ENCODE assay signal across 8 cellular contexts in the genomic region with DNA sequence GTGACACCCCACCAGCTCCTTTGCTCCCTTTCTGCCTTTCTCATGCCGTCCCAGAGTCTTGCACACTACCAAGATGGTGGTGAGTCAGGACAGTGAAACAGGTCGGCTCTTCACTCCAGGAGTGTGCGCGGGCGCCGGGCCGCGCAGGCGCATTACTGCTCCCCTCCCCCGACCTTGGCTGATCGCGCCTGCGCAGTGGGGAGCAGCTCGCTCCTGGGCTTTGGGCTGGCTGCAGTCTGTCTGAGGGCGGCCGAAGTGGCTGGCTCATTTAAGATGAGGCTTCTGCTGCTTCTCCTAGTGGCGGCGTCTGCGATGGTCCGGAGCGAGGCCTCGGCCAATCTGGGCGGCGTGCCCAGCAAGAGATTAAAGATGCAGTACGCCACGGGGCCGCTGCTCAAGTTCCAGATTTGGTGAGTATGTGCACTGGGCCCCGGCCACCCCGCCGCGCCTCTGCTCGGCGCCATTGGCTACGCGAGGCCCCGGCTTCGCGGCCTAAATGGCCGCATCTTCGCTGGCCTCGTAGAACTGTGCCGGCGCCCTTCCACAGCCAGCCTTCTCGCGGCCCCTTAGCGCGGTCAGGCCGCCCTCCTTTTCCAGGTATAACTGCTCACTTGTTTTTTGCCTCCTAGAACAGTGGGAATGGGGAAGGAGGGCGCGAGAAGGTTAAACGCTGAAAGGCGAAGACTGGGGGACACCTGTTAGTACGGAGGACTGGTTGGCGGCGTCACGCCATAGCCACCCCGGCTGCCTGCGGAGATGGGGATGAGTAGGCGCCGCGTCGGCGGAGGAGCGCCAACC. TPM values are rescaled to one million over a fixed set of nuclear protein-coding genes. Genes with fewer than 3 reads are reported as not detected.
DNase-seq lines count a peak whose midpoint lies in the region; ATAC-seq and TF ChIP-seq lines count a peak whose summit lies in the region.

A gene with protein sequence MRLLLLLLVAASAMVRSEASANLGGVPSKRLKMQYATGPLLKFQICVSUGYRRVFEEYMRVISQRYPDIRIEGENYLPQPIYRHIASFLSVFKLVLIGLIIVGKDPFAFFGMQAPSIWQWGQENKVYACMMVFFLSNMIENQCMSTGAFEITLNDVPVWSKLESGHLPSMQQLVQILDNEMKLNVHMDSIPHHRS (plus strand): TSS at position 232 of the 798 bp plus-strand sequence. CDS start 42 bp downstream, at position 274.

- H3K9me3 Mint-ChIP-seq in naive thymus-derived CD8-positive, alpha-beta T cell, result peaks cover 0 to 1% (median 0%) of the 10 kb centered on the region in 9 donors

- H3K27ac Mint-ChIP-seq in naive thymus-derived CD8-positive, alpha-beta T cell, result peak within 1 kb of the TSS; percentile 98 to 100 (median 99)

- H3K9me3 ChIP-seq in GM23248 (ENCODE audit: low read depth) (no peaks in the 10 kb centered on the region), fibroblast of lung (ENCODE audit: control insufficient read depth, insufficient read depth, low read depth, low read length) (no peaks in the 10 kb centered on the region)

- peak; percentile 86 for ATAC-seq in naive thymus-derived CD8-positive, alpha-beta T cell

- H3K27me3 ChIP-seq in GM23248 (replicated peaks; ENCODE audit: insufficient read depth), result no peaks in the 10 kb centered on the region
- H3K27me3 ChIP-seq in fibroblast of lung (ENCODE audit: control insufficient read depth, insufficient read depth, low read length), result no peaks in the 10 kb centered on the region

- H3K27ac ChIP-seq in GM23248 (peak within 1 kb of the TSS; percentile 92), fibroblast of lung (ENCODE audit: insufficient read depth, low read length) (peak within 1 kb of the TSS; percentile 94)

- 1 to 2% methylated on average over 62 to 63 of the region's 64 CpGs for WGBS in GM23248 (ENCODE audit: low coverage in 1 of 2, low lambda C conversion rate in 2 of 2, missing lambda C conversion rate in 2 of 2), 2 experiments

- H3K79me2 ChIP-seq in GM23248 (ENCODE audit: insufficient read depth), result peaks cover 67% of the 10 kb centered on the region
- peaks cover 55% of the 10 kb centered on the region for H3K79me2 ChIP-seq in fibroblast of lung (ENCODE audit: control insufficient read depth, insufficient read depth, low read length)

- DNase-seq in Daoy (ENCODE audit: low read depth), result peak; percentile 99
- peak; percentile 97 for DNase-seq in GM23248
- peak; percentile 95 for DNase-seq in LHCN-M2 (ENCODE audit: low read depth)
- DNase-seq in RPMI8226, result peak; percentile 99
- peak; percentile 86 to 93 for DNase-seq in activated T-helper 1 cell treated with anti-CD3 and anti-CD28 coated beads, Interleukin-2, amount 50 U/mL, for 16 hours (ENCODE audit: low read depth in 1 of 2, low spot score in 1 of 2)
- DNase-seq in fibroblast of lung (ENCODE audit: low read depth in 2 of 2), result peak; percentile 93 to 97
- DNase-seq in naive thymus-derived CD8-positive, alpha-beta T cell, result peak; percentile 90 to 97 (median 95)
- peak; percentile 90 to 97 (median 92) for DNase-seq in stimulated activated naive CD4-positive, alpha-beta T cell (lab: John Stamatoyannopoulos, UW)

- peaks cover 33 to 90% (median 65%) of the 10 kb centered on the region in 4 donors for H3K4me1 Mint-ChIP-seq in naive thymus-derived CD8-positive, alpha-beta T cell

- in situ Hi-C loops in GM23248 (cut with MboI), result no loop called here

- H4K20me1 ChIP-seq in GM23248 (ENCODE audit: insufficient read depth) (no peaks in the 10 kb centered on the region), fibroblast of lung (ENCODE audit: control insufficient read depth, extremely low read depth, insufficient read depth, low read length) (no peaks in the 10 kb centered on the region)

- POLR2A ChIA-PET in naive thymus-derived CD8-positive, alpha-beta T cell (lab: Charles Lee), result interaction anchor here (0.5 to 2.0 kb wide), 18 partner anchors 9 to 1628 kb away, joined by 3 to 34 read pairs (median 5); a partner anchor contains a TSS

- TF ChIP-seq CTCF in fibroblast of lung (conservative IDR thresholded peaks at IDR 0.05 in 1 of 2, IDR thresholded peaks at IDR 0.05 in 1 of 2; ENCODE audit: low read depth in 1 of 2, low read length in 2 of 2), result peak; percentile 16 to 29

- H2AFZ ChIP-seq in GM23248, result peak within 1 kb of the TSS; percentile 96
- peak within 1 kb of the TSS; percentile 95 for H2AFZ ChIP-seq in fibroblast of lung (ENCODE audit: low read length)

- H3K9ac ChIP-seq in GM23248, result peak within 1 kb of the TSS; percentile 93
- H3K9ac ChIP-seq in fibroblast of lung (ENCODE audit: insufficient read depth, low read length), result peak within 1 kb of the TSS; percentile 92

- H3K4me2 ChIP-seq in GM23248 (ENCODE audit: unreplicated experiment), result peak within 1 kb of the TSS; percentile 100
- peak within 1 kb of the TSS; percentile 96 for H3K4me2 ChIP-seq in fibroblast of lung (ENCODE audit: extremely low read depth, insufficient read depth, low read length)

- peak within 1 kb of the TSS; percentile 97 to 99 (median 98) for H3K4me3 Mint-ChIP-seq in naive thymus-derived CD8-positive, alpha-beta T cell

- H3K27me3 Mint-ChIP-seq in naive thymus-derived CD8-positive, alpha-beta T cell, result peaks cover 0 to 4% (median 0%) of the 10 kb centered on the region in 5 donors

- H3K4me1 ChIP-seq in GM23248 (ENCODE audit: insufficient read depth) (peaks cover 37% of the 10 kb centered on the region), fibroblast of lung (ENCODE audit: control insufficient read depth, extremely low read depth, insufficient read depth, low read length) (peaks cover 8% of the 10 kb centered on the region)

- peaks cover 0 to 25% (median 7%) of the 10 kb centered on the region in 3 donors for H3K36me3 Mint-ChIP-seq in naive thymus-derived CD8-positive, alpha-beta T cell

- no peaks in the 10 kb centered on the region for H3K9me2 ChIP-seq in GM23248 (ENCODE audit: insufficient read depth)

- H3K4me3 ChIP-seq in GM23248 (peak within 1 kb of the TSS; percentile 93), fibroblast of lung (replicated peaks in 1 of 4; ENCODE audit: control extremely low read depth in 1 of 4, insufficient read depth in 1 of 4, low read depth in 3 of 4, low read length in 4 of 4) (peak within 1 kb of the TSS; percentile 59 to 98 (median 82))

- H3F3A ChIP-seq in GM23248 (ENCODE audit: insufficient read depth), result peaks cover 53% of the 10 kb centered on the region

- H3K36me3 ChIP-seq in GM23248 (ENCODE audit: low read depth) (no peaks in the 10 kb centered on the region), fibroblast of lung (ENCODE audit: control insufficient read depth, insufficient read depth, low read length) (peaks cover 1% of the 10 kb centered on the region)

RNA-seq across cellular contexts. Expression of the gene that starts here (rescaled TPM):
- 201 and 204 TPM in 2 replicates for total RNA-seq in Daoy (2014; rRNA removed; shearing (Covaris generic))
- total RNA-seq in GM23248 (2014; rRNA removed; shearing (Covaris generic)), result 92.8 and 179 TPM in 2 replicates
- polyA plus RNA-seq in GM23248 (2016; fragmentation: Nextera tagmentation; extraction: Ambion mirVana), result 187 and 193 TPM in 2 replicates
- total RNA-seq in LHCN-M2 (2014; rRNA removed), result 109 and 148 TPM in 2 replicates
- 117 TPM for polyA plus RNA-seq in LHCN-M2 (2012)
- total RNA-seq in fibroblast of lung, result 52.1 and 130 TPM in 2 replicates
- polyA plus RNA-seq in fibroblast of lung, result 347 and 365 TPM in 2 replicates
- 104 and 120 TPM in 2 replicates for polyA plus RNA-seq in fibroblast of lung (2012)
- polyA minus RNA-seq in fibroblast of lung (ENCODE audit: low replicate concordance), result 420 and 427 TPM in 2 replicates
- 10 to 100 TPM; 61.4 to 68.5 TPM for total RNA-seq in naive thymus-derived CD8-positive, alpha-beta T cell
- 100 to 1,000 TPM; 142 to 267 (median 173) TPM for polyA plus RNA-seq in naive thymus-derived CD8-positive, alpha-beta T cell

Comparison
In these comparisons a context has a peak if more than half of its experiments do, and no peak if none do; other contexts are left out.
1. Peak in every context shown above with its lines: DNase-seq, ATAC-seq, H3K4me3 ChIP-seq and H3K27ac ChIP-seq.